In the genomic region with DNA sequence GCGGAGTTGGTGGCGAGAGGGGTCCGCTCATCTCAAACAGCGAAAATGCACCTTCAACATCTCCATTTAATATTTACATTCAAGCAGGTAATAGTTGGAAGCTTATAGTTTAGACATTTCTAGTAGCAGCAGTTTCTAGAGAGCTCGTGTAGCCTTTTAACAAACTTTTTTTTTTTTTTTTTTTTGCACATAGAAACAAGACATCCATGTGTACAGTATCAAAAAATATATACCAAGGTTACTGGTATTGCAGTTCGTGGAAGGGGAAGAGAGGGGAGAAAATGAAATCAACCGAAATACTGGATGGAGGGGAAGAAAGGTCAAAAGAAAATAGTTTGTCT, we compare ENCODE assay signal across 12 cellular contexts. TPM values are rescaled to one million over a fixed set of nuclear protein-coding genes. Genes with fewer than 3 reads are reported as not detected.
DNase-seq lines count a peak whose midpoint lies in the region; ATAC-seq and TF ChIP-seq lines count a peak whose summit lies in the region.
"Had no signal": no experiment of that assay in that cellular context is flagged by ENCODE, and none has a peak within 500 bp of the region (broad histone marks: within the 10 kb centered on the region; RNA-seq: fewer than 3 reads in every experiment).

No MANE protein-coding gene starts in this region.

- POLR2A ChIA-PET in HCT116 (lab: Charles Lee): no interaction called here

- no peaks in the 10 kb centered on the region for H3K9me2 ChIP-seq in HCT116 (ENCODE audit: insufficient read depth)

- WGBS in testis, 2 donors: 43 to 63% methylated on average over 7 of the region's 7 CpGs

- intact Hi-C loops in HCT116 (cut with micrococcal nuclease) (no loop called here), testis (cut with DNase I; ENCODE audit: low total_unique reads) (no loop called here)

- no peak overlapping the region for H2AFZ ChIP-seq in HCT116 (ENCODE audit: low read depth, low read length, poor library complexity, severe bottlenecking)

- H3K27me3 ChIP-seq in HCT116 (ENCODE audit: insufficient read depth, low read length): no peaks in the 10 kb centered on the region
- no peaks in the 10 kb centered on the region for H3K27me3 ChIP-seq in testis
- H3K27me3 ChIP-seq: brain microvascular endothelial cell had no signal

- peaks cover 2% of the 10 kb centered on the region; the same call in 1 of the 2 replicates for H4K20me1 ChIP-seq in HCT116 (ENCODE audit: insufficient read depth)

- H3K9ac ChIP-seq in HCT116 (ENCODE audit: low read length): 0 out of 2 replicates have a peak overlapping the region, but pooled peaks have one; percentile 18

- peaks cover 9 to 18% of the 10 kb centered on the region in 2 experiments; a peak in 2 of 4 replicates for H3K36me3 ChIP-seq in HCT116 (ENCODE audit: control insufficient read depth in 1 of 2, insufficient read depth in 2 of 2, low read length in 2 of 2)
- H3K36me3 ChIP-seq in testis (ENCODE audit: low read depth, missing control alignments): no peaks in the 10 kb centered on the region

- peaks cover 77% of the 10 kb centered on the region for H3K4me1 Mint-ChIP-seq in brain
- H3K4me1 Mint-ChIP-seq in natural killer cell treated with Interleukin-12 subunit alpha and Interleukin-12 subunit beta and Interleukin-15 and Interleukin-18, amount 100 ng/mL, for 72 hours (ENCODE audit: low read depth in 2 of 2): peaks cover 16 to 22% of the 10 kb centered on the region in 2 donors

- peaks cover 46% of the 10 kb centered on the region for H3K79me2 ChIP-seq in HCT116 (ENCODE audit: insufficient read depth, low read length)

- peaks cover 21% of the 10 kb centered on the region for H3K36me3 Mint-ChIP-seq in brain
- peaks cover 11% of the 10 kb centered on the region for H3K36me3 Mint-ChIP-seq in natural killer cell treated with Interleukin-12 subunit alpha and Interleukin-12 subunit beta and Interleukin-15 and Interleukin-18, amount 100 ng/mL, for 72 hours

- no peak for TF ChIP-seq CTCF in C4-2B (conservative IDR thresholded peaks at IDR 0.05)
- TF ChIP-seq CTCF in HCT116 (IDR thresholded peaks at IDR 0.05 in 2 of 3, conservative IDR thresholded peaks at IDR 0.05 in 1 of 3; ENCODE audit: borderline replicate concordance in 1 of 3, insufficient read depth in 1 of 3, low read depth in 2 of 3, low read length in 2 of 3): no peak
- TF ChIP-seq CTCF in brain (conservative IDR thresholded peaks at IDR 0.05): no peak
- TF ChIP-seq CTCF in testis (IDR thresholded peaks at IDR 0.05): no peak

- H3K4me1 ChIP-seq in HCT116 (ENCODE audit: control insufficient read depth in 1 of 2, insufficient read depth in 2 of 2, low read length in 2 of 2): peaks cover 58 to 73% of the 10 kb centered on the region in 2 experiments
- H3K4me1 ChIP-seq in testis: peaks cover 42% of the 10 kb centered on the region

- H3K27me3 Mint-ChIP-seq in brain: peaks cover 6% of the 10 kb centered on the region
- H3K27me3 Mint-ChIP-seq in natural killer cell treated with Interleukin-12 subunit alpha and Interleukin-12 subunit beta and Interleukin-15 and Interleukin-18, amount 100 ng/mL, for 72 hours: no peaks in the 10 kb centered on the region
- H3K27me3 Mint-ChIP-seq: activated B cell treated with CpG ODN at 0.5 μM for 24 hours had no signal

- no TSS peak for BruUV-seq in HCT116 (replicated peaks; lab: Mats Ljungman, UMichigan)

- H3K4me3 Mint-ChIP-seq in brain: peak overlapping the region; percentile 63 to 88 (median 66)
- H3K4me3 Mint-ChIP-seq in natural killer cell treated with Interleukin-12 subunit alpha and Interleukin-12 subunit beta and Interleukin-15 and Interleukin-18, amount 100 ng/mL, for 72 hours: peak overlapping the region; percentile 53
- H3K4me3 Mint-ChIP-seq: activated B cell treated with CpG ODN at 0.5 μM for 24 hours had no signal

- no peak for TF ChIP-seq POLR2A in HCT116 (IDR thresholded peaks at IDR 0.05; ENCODE audit: borderline replicate concordance, extremely low read depth, insufficient read depth, insufficient read length)
- no peak for TF ChIP-seq POLR2A in testis (IDR thresholded peaks at IDR 0.05)

- DNase-seq in HCT116 (ENCODE audit: low read depth, low spot score) (no peak), testis (no peak), 8988T (no peak)
- DNase-seq in natural killer cell treated with Interleukin-12 subunit alpha and Interleukin-12 subunit beta and Interleukin-15 and Interleukin-18, amount 100 ng/mL, for 72 hours (ENCODE audit: low spot score): no peak
- DNase-seq: activated B cell treated with CpG ODN at 0.5 μM for 24 hours; brain microvascular endothelial cell; NCI-H510A; stimulated activated CD4-positive, alpha-beta T cell treated with anti-CD3 and anti-CD28 coated beads, Interleukin-4, amount 100 ng/mL, for 4 hours had no signal

- H3K4me2 ChIP-seq in HCT116 (ENCODE audit: low read length): peak overlapping the region; percentile 55

- TF ChIP-seq RAD21 in HCT116 (IDR thresholded peaks at IDR 0.05; ENCODE audit: low read depth): no peak

- H3K27ac ChIP-seq in C4-2B (peak overlapping the region; percentile 98), HCT116 (ENCODE audit: low read depth, low read length) (no peak overlapping the region), testis (no peak overlapping the region)
- H3K27ac ChIP-seq: brain microvascular endothelial cell had no signal

- H3K4me3 ChIP-seq in HCT116 (replicated peaks in 1 of 2; ENCODE audit: low read depth in 1 of 2, low read length in 2 of 2) (0 out of 4 replicates have a peak overlapping the region, but pooled peaks of 1 of the 2 experiments have one; percentile 8), testis (no peak overlapping the region)

- H3K27ac Mint-ChIP-seq in brain: peak overlapping the region in 3 of 5 experiments; percentile 6 to 70 (median 31)
- no peak overlapping the region for H3K27ac Mint-ChIP-seq in natural killer cell treated with Interleukin-12 subunit alpha and Interleukin-12 subunit beta and Interleukin-15 and Interleukin-18, amount 100 ng/mL, for 72 hours
- H3K27ac Mint-ChIP-seq: activated B cell treated with CpG ODN at 0.5 μM for 24 hours had no signal

- RAD21 ChIA-PET in HCT116 (lab: Charles Lee; ENCODE audit: low non-redundant PET in 1 of 2, low total read pairs in 2 of 2, uncharacterized antibody in 2 of 2, unreplicated experiment in 2 of 2): no interaction called here

- no peaks in the 10 kb centered on the region for H3K9me3 Mint-ChIP-seq in brain
- no peaks in the 10 kb centered on the region for H3K9me3 Mint-ChIP-seq in natural killer cell treated with Interleukin-12 subunit alpha and Interleukin-12 subunit beta and Interleukin-15 and Interleukin-18, amount 100 ng/mL, for 72 hours
- H3K9me3 Mint-ChIP-seq: activated B cell treated with CpG ODN at 0.5 μM for 24 hours had no signal

- H3K9me3 ChIP-seq in HCT116 (ENCODE audit: control insufficient read depth in 1 of 2, insufficient read depth in 1 of 2, low read depth in 1 of 2, low read length in 2 of 2) (no peaks in the 10 kb centered on the region), testis (no peaks in the 10 kb centered on the region)

- ATAC-seq in HCT116 (no peak), HG02885 (IDR thresholded peaks at IDR 0.05; ENCODE audit: poor library complexity, unreplicated experiment) (no peak), GM21723 (IDR thresholded peaks at IDR 0.05; ENCODE audit: unreplicated experiment) (no peak)
- ATAC-seq in natural killer cell treated with Interleukin-12 subunit alpha and Interleukin-12 subunit beta and Interleukin-15 and Interleukin-18, amount 100 ng/mL, for 72 hours: no peak

- CTCF ChIA-PET in HCT116 (lab: Charles Lee): no interaction called here

TF ChIP-seq in HCT116, 20 proteins besides CTCF, POLR2A, EP300 and RAD21:
- TF ChIP-seq YY1 (IDR thresholded peaks at IDR 0.05; ENCODE audit: extremely low read depth, insufficient replicate concordance, low read depth, low read length): no peak
- TF ChIP-seq TCF7L2 (IDR thresholded peaks at IDR 0.05; ENCODE audit: borderline replicate concordance, extremely low read depth, insufficient read depth, insufficient read length): no peak
- no peak for TF ChIP-seq FOSL1 (IDR thresholded peaks at IDR 0.05; ENCODE audit: low read depth)
- TF ChIP-seq, protein P1, sequence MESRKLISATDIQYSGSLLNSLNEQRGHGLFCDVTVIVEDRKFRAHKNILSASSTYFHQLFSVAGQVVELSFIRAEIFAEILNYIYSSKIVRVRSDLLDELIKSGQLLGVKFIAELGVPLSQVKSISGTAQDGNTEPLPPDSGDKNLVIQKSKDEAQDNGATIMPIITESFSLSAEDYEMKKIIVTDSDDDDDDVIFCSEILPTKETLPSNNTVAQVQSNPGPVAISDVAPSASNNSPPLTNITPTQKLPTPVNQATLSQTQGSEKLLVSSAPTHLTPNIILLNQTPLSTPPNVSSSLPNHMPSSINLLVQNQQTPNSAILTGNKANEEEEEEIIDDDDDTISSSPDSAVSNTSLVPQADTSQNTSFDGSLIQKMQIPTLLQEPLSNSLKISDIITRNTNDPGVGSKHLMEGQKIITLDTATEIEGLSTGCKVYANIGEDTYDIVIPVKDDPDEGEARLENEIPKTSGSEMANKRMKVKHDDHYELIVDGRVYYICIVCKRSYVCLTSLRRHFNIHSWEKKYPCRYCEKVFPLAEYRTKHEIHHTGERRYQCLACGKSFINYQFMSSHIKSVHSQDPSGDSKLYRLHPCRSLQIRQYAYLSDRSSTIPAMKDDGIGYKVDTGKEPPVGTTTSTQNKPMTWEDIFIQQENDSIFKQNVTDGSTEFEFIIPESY (IDR thresholded peaks at IDR 0.05; ENCODE audit: extremely low read depth, insufficient replicate concordance, low read length): no peak
- no peak for TF ChIP-seq ELF1 (IDR thresholded peaks at IDR 0.05; ENCODE audit: borderline replicate concordance, low read depth)

RNA-seq across cellular contexts. Expression of gene CBX4, which starts 6.2 kb away (rescaled TPM):
- total RNA-seq in HCT116 (2021; ENCODE audit: unreplicated experiment): 60.9 TPM
- 58.0 and 71.2 TPM in 2 replicates for polyA plus RNA-seq in HCT116 (2012)
- 30.6 TPM for polyA plus RNA-seq in brain (ENCODE audit: insufficient read depth, low read depth, low replicate concordance)
- total RNA-seq in natural killer cell treated with Interleukin-12 subunit alpha and Interleukin-12 subunit beta and Interleukin-15 and Interleukin-18, amount 100 ng/mL, for 72 hours: 10 to 100 TPM; 26.2 to 58.3 TPM
- total RNA-seq in testis: 10 to 100 TPM; 23.5 to 35.9 TPM
- polyA plus RNA-seq in testis (ENCODE audit: insufficient read depth, low read depth, low replicate concordance): 11.5 TPM

RNA-seq across cellular contexts. Expression of gene CBX8, which starts 36.2 kb away (rescaled TPM):
- total RNA-seq in HCT116 (2021; ENCODE audit: unreplicated experiment): 29.0 TPM
- polyA plus RNA-seq in HCT116 (2012): 17.3 and 18.1 TPM in 2 replicates
- polyA plus RNA-seq in brain (ENCODE audit: insufficient read depth, low read depth, low replicate concordance): 9.4 TPM
- total RNA-seq in natural killer cell treated with Interleukin-12 subunit alpha and Interleukin-12 subunit beta and Interleukin-15 and Interleukin-18, amount 100 ng/mL, for 72 hours: 10 to 100 TPM in 1 of 2 donors, 1 to 10 TPM in 1; 9.8 to 46.4 TPM
- total RNA-seq in testis: 10 to 100 TPM; 13.9 to 22.4 TPM
- polyA plus RNA-seq in testis (ENCODE audit: insufficient read depth, low read depth, low replicate concordance): 13.8 TPM

RNA-seq across cellular contexts. Expression of gene CBX2, which starts 55.1 kb away (rescaled TPM):
- total RNA-seq in HCT116 (2021; ENCODE audit: unreplicated experiment): 28.3 TPM
- polyA plus RNA-seq in HCT116 (2012): 8.8 and 9.6 TPM in 2 replicates
- 36.4 TPM for polyA plus RNA-seq in brain (ENCODE audit: insufficient read depth, low read depth, low replicate concordance)
- total RNA-seq in natural killer cell treated with Interleukin-12 subunit alpha and Interleukin-12 subunit beta and Interleukin-15 and Interleukin-18, amount 100 ng/mL, for 72 hours: 1 to 10 TPM in 1 of 2 donors, under 1 TPM in 1; 0.95 to 2.1 TPM
- 10 to 100 TPM; 27.1 to 30.7 TPM for total RNA-seq in testis
- 19.4 TPM for polyA plus RNA-seq in testis (ENCODE audit: insufficient read depth, low read depth, low replicate concordance)

Comparison
In these comparisons a context has a peak if more than half of its experiments do, and no peak if none do; other contexts are left out.
1. H3K27ac Mint-ChIP-seq: peak in brain (3 of 5); none in natural killer cell treated with Interleukin-12 subunit alpha and Interleukin-12 subunit beta and Interleukin-15 and Interleukin-18, amount 100 ng/mL, for 72 hours (0 of 2).